In genomic region chr9:91773166-91773565, GRCh38 we compare ENCODE assay signal across 14 cellular contexts.
"Had no signal": no experiment of that assay in that cellular context is flagged by ENCODE, and none has a peak within 500 bp of the region (broad histone marks: within the 10 kb centered on the region; RNA-seq: fewer than 3 reads in every experiment).

No MANE protein-coding gene starts in this region.

- H3K9me3 ChIP-seq: mucosa of descending colon, stomach, thyroid gland had no signal

- ATAC-seq: esophagus mucosa, left cardiac atrium, mucosa of descending colon had no signal

- H3K9me3 Mint-ChIP-seq: activated T-helper 2 cell treated with anti-CD3 and anti-CD28 coated beads, Interferon-gamma antibody, Interleukin-2, Interleukin-4, amounts not matched to agents 10 μg/mL and 5 μg/mL and 100 μg/mL, durations not matched to agents 14 hours and 24 hours and 36 hours; T-helper 1 cell treated with Interleukin-12 subunit alpha and Interleukin-12 subunit beta and Interleukin-4 antibody, amounts not matched to agents 30 μg/mL and 1 μg/mL, for 36 hours had no signal

- H3K4me3 ChIP-seq: lung, mucosa of descending colon, SK-N-MC, stomach, thyroid gland had no signal

- H3K27me3 ChIP-seq: brain microvascular endothelial cell, stomach, thyroid gland had no signal

- H3K36me3 ChIP-seq: brain microvascular endothelial cell, stomach, thyroid gland had no signal

- H3K27ac ChIP-seq: brain microvascular endothelial cell, SK-N-MC, thyroid gland had no signal

- DNase-seq: activated CD4-positive, CD25-positive, alpha-beta regulatory T cell; activated naive CD4-positive, alpha-beta T cell treated with anti-CD3 and anti-CD28 coated beads, Interleukin-2, amount 50 U/mL, for 16 hours; amygdala; brain microvascular endothelial cell; left cardiac atrium; mucosa of descending colon; stimulated activated CD4-positive, alpha-beta T cell treated with anti-CD3 and anti-CD28 coated beads, Interleukin-4, amount 100 ng/mL, for 1 hour; stomach; thyroid gland had no signal

- H3K27ac Mint-ChIP-seq: activated T-helper 2 cell treated with anti-CD3 and anti-CD28 coated beads, Interferon-gamma antibody, Interleukin-2, Interleukin-4, amounts not matched to agents 10 μg/mL and 5 μg/mL and 100 μg/mL, durations not matched to agents 14 hours and 24 hours and 36 hours; T-helper 1 cell treated with Interleukin-12 subunit alpha and Interleukin-12 subunit beta and Interleukin-4 antibody, amounts not matched to agents 30 μg/mL and 1 μg/mL, for 36 hours had no signal
